ENCODE assay signal across 22 cellular contexts in the genomic region with DNA sequence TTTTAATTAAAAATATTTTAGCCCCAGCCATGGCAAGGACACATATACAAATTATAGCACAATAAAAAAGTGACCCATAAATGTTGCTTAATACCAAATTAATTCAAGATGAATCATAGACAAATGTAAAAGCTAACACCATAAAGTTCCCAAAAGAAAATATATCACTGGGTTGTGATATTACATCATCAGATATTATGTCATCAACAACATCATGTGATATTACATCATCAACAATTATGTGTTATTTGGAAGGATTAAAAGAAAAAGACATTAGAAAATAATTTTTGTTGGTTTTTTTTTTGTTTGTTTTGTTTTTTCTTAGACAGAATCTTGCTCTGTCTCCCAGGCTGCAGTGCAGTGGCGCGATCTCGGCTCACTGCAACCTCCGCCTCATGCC. TPM values are rescaled to one million over a fixed set of nuclear protein-coding genes. Genes with fewer than 3 reads are reported as not detected.
DNase-seq lines count a peak whose midpoint lies in the region; ATAC-seq and TF ChIP-seq lines count a peak whose summit lies in the region.
"Had no signal": no experiment of that assay in that cellular context is flagged by ENCODE, and none has a peak within 500 bp of the region (broad histone marks: within the 10 kb centered on the region; RNA-seq: fewer than 3 reads in every experiment).

No MANE protein-coding gene starts in this region.

- H3K9me3 Mint-ChIP-seq in T-cell = no peaks in the 10 kb centered on the region
- H3K9me3 Mint-ChIP-seq: CD4-positive, alpha-beta T cell had no signal

- H3K9ac ChIP-seq in IMR-90 (ENCODE audit: low read depth, low read length) (no peak overlapping the region), mammary epithelial cell (ENCODE audit: insufficient read depth, low read length) (no peak overlapping the region)
- H3K9ac ChIP-seq: KMS-11 had no signal

- ATAC-seq in IMR-90 (ENCODE audit: low read depth) (no peak), foreskin keratinocyte (peak; percentile 10), T-cell (replicated peaks in 1 of 4) (no peak), HG03135 (IDR thresholded peaks at IDR 0.05; ENCODE audit: unreplicated experiment) (no peak)
- ATAC-seq: Panc1 had no signal

- in situ Hi-C loops in IMR-90 (cut with MboI; ENCODE audit: low sequenced_read_pairs) (no loop called here), mammary epithelial cell (cut with MboI; ENCODE audit: low sequenced_read_pairs in 2 of 2) (no loop called here)

- BruUV-seq in IMR-90 (replicated peaks; lab: Mats Ljungman, UMichigan) (no TSS peak), mammary epithelial cell (replicated peaks; lab: Mats Ljungman, UMichigan) (no TSS peak)

- peaks cover 22% of the 10 kb centered on the region for H3K36me3 Mint-ChIP-seq in T-cell

- no peak overlapping the region for H2AK9ac ChIP-seq in IMR-90 (replicated peaks; ENCODE audit: low read depth, low read length, poor library complexity)

- no CpG with 5 or more reads among the region's 4 CpGs for WGBS in IMR-90 (ENCODE audit: extremely low coverage in 2 of 2, insufficient read length in 1 of 2), 2 experiments
- WGBS in mammary epithelial cell (ENCODE audit: low coverage, missing lambda C conversion rate) = 100% methylated on average over 4 of the region's 4 CpGs
- WGBS in thyroid gland, 2 donors = 94 to 99% methylated on average over 4 of the region's 4 CpGs

- H4K20me1 ChIP-seq in IMR-90 (ENCODE audit: insufficient read depth, low read length) (no peaks in the 10 kb centered on the region), mammary epithelial cell (ENCODE audit: insufficient read depth, low read length) (no peaks in the 10 kb centered on the region)

- no peak overlapping the region for H4K5ac ChIP-seq in IMR-90 (ENCODE audit: low read depth, low read length)

- H2BK15ac ChIP-seq in IMR-90 (ENCODE audit: low read depth, low read length) = no peak overlapping the region

- no peaks in the 10 kb centered on the region for H3K79me1 ChIP-seq in IMR-90 (ENCODE audit: low read depth in 1 of 2, low read length in 2 of 2)

- H2BK120ac ChIP-seq in IMR-90 (ENCODE audit: low read depth, low read length) = no peak overlapping the region

- H3K36me3 ChIP-seq in ACC112 (ENCODE audit: insufficient read depth, low read length) (peaks cover 61% of the 10 kb centered on the region), IMR-90 (ENCODE audit: control insufficient read depth, insufficient read depth, low read length) (peaks cover 8% of the 10 kb centered on the region), mammary epithelial cell (ENCODE audit: insufficient read depth, low read length) (peaks cover 43% of the 10 kb centered on the region), thyroid gland (no peaks in the 10 kb centered on the region)

- H2AFZ ChIP-seq in ACC112 (ENCODE audit: low read length, unreplicated experiment) = no peak overlapping the region
- H2AFZ ChIP-seq in IMR-90 (replicated peaks; ENCODE audit: low read length, poor library complexity) = no peak overlapping the region
- H2AFZ ChIP-seq in mammary epithelial cell (ENCODE audit: low read depth, low read length) = no peak overlapping the region

- no peak overlapping the region for H4K91ac ChIP-seq in IMR-90 (ENCODE audit: insufficient read depth, low read depth, low read length)

- no peak overlapping the region for H2BK5ac ChIP-seq in IMR-90 (ENCODE audit: low read depth, low read length, poor library complexity, severe bottlenecking)

- no peaks in the 10 kb centered on the region for H3K27me3 ChIP-seq in ACC112 (ENCODE audit: insufficient read depth, low read length)
- H3K27me3 ChIP-seq in IMR-90 (ENCODE audit: control insufficient read depth, insufficient read depth, low read length) = no peaks in the 10 kb centered on the region
- H3K27me3 ChIP-seq in mammary epithelial cell (ENCODE audit: insufficient read depth, low read length) = no peaks in the 10 kb centered on the region
- no peaks in the 10 kb centered on the region for H3K27me3 ChIP-seq in foreskin keratinocyte
- H3K27me3 ChIP-seq in thyroid gland = no peaks in the 10 kb centered on the region

- H3K18ac ChIP-seq in IMR-90 (ENCODE audit: low read depth, low read length) = no peak overlapping the region

- H3K23ac ChIP-seq in IMR-90 (ENCODE audit: low read depth, low read length) = no peak overlapping the region

- H3K27me3 Mint-ChIP-seq in T-cell = peaks cover 0 to 3% of the 10 kb centered on the region in 2 donors
- H3K27me3 Mint-ChIP-seq: CD4-positive, alpha-beta T cell had no signal

- no peak overlapping the region for H4K8ac ChIP-seq in IMR-90 (ENCODE audit: low read depth in 2 of 2, low read length in 2 of 2)

- intact Hi-C loops in IMR-90 (cut with micrococcal nuclease) (no loop called here), mammary epithelial cell (cut with micrococcal nuclease) (no loop called here), thyroid gland (cut with DNase I) (no loop called here)

- peaks cover 18% of the 10 kb centered on the region for H3K4me1 ChIP-seq in ACC112 (ENCODE audit: control insufficient read depth, insufficient read depth, low read length, unreplicated experiment)
- peaks cover 7% of the 10 kb centered on the region; the same call in 1 of the 2 replicates for H3K4me1 ChIP-seq in IMR-90 (ENCODE audit: control insufficient read depth, insufficient read depth, low read length)
- H3K4me1 ChIP-seq in mammary epithelial cell (ENCODE audit: insufficient read depth, low read length) = peaks cover 6% of the 10 kb centered on the region
- H3K4me1 ChIP-seq in foreskin keratinocyte = peaks cover 13% of the 10 kb centered on the region
- no peaks in the 10 kb centered on the region for H3K4me1 ChIP-seq in thyroid gland

- H3K9me3 ChIP-seq in IMR-90 (ENCODE audit: control insufficient read depth, insufficient read depth, low read length) (no peaks in the 10 kb centered on the region), mammary epithelial cell (replicated peaks; ENCODE audit: insufficient read depth, low read length) (no peaks in the 10 kb centered on the region), thyroid gland (no peaks in the 10 kb centered on the region)

- CTCF ChIA-PET in IMR-90 (lab: Yijun Ruan, JAX) (no interaction called here), mammary epithelial cell (lab: Charles Lee; ENCODE audit: low non-redundant PET) (no interaction called here), T-cell (lab: Charles Lee) (no interaction called here)

- peaks cover 4% of the 10 kb centered on the region; the same call in 1 of the 2 replicates for H3K9me1 ChIP-seq in IMR-90 (ENCODE audit: insufficient read depth, low read length)

- no peak overlapping the region for H3K56ac ChIP-seq in IMR-90 (ENCODE audit: extremely low read depth, insufficient read depth, low read length)

- TF ChIP-seq POLR2A in IMR-90 (IDR thresholded peaks at IDR 0.05; ENCODE audit: low read depth, low read length) = no peak
- no peak for TF ChIP-seq POLR2A in thyroid gland (IDR thresholded peaks at IDR 0.05)

- no peak overlapping the region for H3K4ac ChIP-seq in IMR-90 (ENCODE audit: low read depth, low read length)

- H3K27ac ChIP-seq in ACC112 (ENCODE audit: low read depth, low read length) = peak overlapping the region; percentile 62
- H3K27ac ChIP-seq in IMR-90 (ENCODE audit: insufficient read depth, low read length) = no peak overlapping the region
- H3K27ac ChIP-seq in mammary epithelial cell (ENCODE audit: insufficient read depth, low read depth, low read length) = no peak overlapping the region
- no peak overlapping the region for H3K27ac ChIP-seq in foreskin keratinocyte
- H3K27ac ChIP-seq in thyroid gland = no peak overlapping the region
- H3K27ac ChIP-seq: HL-60, KMS-11 had no signal

- no peak overlapping the region for H2AK5ac ChIP-seq in IMR-90 (ENCODE audit: low read depth, low read length)

- no peaks in the 10 kb centered on the region for H3K4me1 Mint-ChIP-seq in T-cell

- dilution Hi-C loops in IMR-90 (cut with HindIII; ENCODE audit: low sequenced_read_pairs, unreplicated experiment) = no loop called here
- dilution Hi-C loops in mammary epithelial cell (cut with HindIII; ENCODE audit: low sequenced_read_pairs) = loop anchor here (25.0 kb wide), 1 partner anchor 357 kb away; the partner anchor contains the start of gene ZBED2

- DNase-seq in IMR-90 (no peak), mammary epithelial cell (peak; percentile 41), foreskin keratinocyte (peak in 1 of 2 donors; percentile 23), T-cell (no peak), thyroid gland (no peak)
- no peak for DNase-seq in activated CD4-positive, alpha-beta T cell treated with anti-CD3 and anti-CD28 coated beads, Interleukin-2, amount 50 U/mL, for 48 hours
- DNase-seq: ACHN; Calu3; CD4-positive, alpha-beta T cell; GF-D8; H7; MM.1S; NCI-H1105; NCI-H1694 treated with DMSO at 0.1 percent for 48 hours; NCI-H446; NCI-H748 treated with DMSO at 0.1 percent for 48 hours; SHP77 treated with DMSO at 0.1 percent for 48 hours had no signal

- H3K4me3 Mint-ChIP-seq in T-cell = no peak overlapping the region
- H3K4me3 Mint-ChIP-seq: CD4-positive, alpha-beta T cell had no signal

- TF ChIP-seq RAD21 in IMR-90 (IDR thresholded peaks at IDR 0.05; ENCODE audit: low read length) = no peak

- no peak overlapping the region for H2BK20ac ChIP-seq in IMR-90 (ENCODE audit: low read depth, low read length)

- TF ChIP-seq CTCF in IMR-90 (conservative IDR thresholded peaks at IDR 0.05; ENCODE audit: low read depth, low read length) = no peak
- no peak for TF ChIP-seq CTCF in mammary epithelial cell (conservative IDR thresholded peaks at IDR 0.05 in 1 of 2, IDR thresholded peaks at IDR 0.05 in 1 of 2; ENCODE audit: extremely low read depth in 1 of 2, insufficient read depth in 1 of 2, low read depth in 1 of 2, low read length in 2 of 2)
- no peak for TF ChIP-seq CTCF in foreskin keratinocyte (conservative IDR thresholded peaks at IDR 0.05)
- no peak for TF ChIP-seq CTCF in thyroid gland (IDR thresholded peaks at IDR 0.05)

- no peak overlapping the region for H3K4me2 ChIP-seq in IMR-90 (ENCODE audit: low read depth, low read length)
- H3K4me2 ChIP-seq in mammary epithelial cell (ENCODE audit: insufficient read depth, low read depth, low read length) = no peak overlapping the region
- H3K4me2 ChIP-seq: KMS-11 had no signal

- H3K4me3 ChIP-seq in ACC112 (ENCODE audit: low read depth, low read length) (no peak overlapping the region), IMR-90 (ENCODE audit: insufficient read depth, low read depth, low read length) (no peak overlapping the region), mammary epithelial cell (replicated peaks in 1 of 3; ENCODE audit: insufficient read depth in 1 of 3, low read depth in 2 of 3, low read length in 3 of 3) (no peak overlapping the region), thyroid gland (replicated peaks in 1 of 3) (no peak overlapping the region)

- H3K27ac Mint-ChIP-seq in T-cell = no peak overlapping the region
- H3K27ac Mint-ChIP-seq: CD4-positive, alpha-beta T cell had no signal

- H3K14ac ChIP-seq in IMR-90 (replicated peaks; ENCODE audit: low read depth, low read length) = no peak overlapping the region

- H3K79me2 ChIP-seq in ACC112 (ENCODE audit: control insufficient read depth, insufficient read depth, low read length, unreplicated experiment) (no peaks in the 10 kb centered on the region), mammary epithelial cell (ENCODE audit: insufficient read depth, low read length) (peaks cover 4% of the 10 kb centered on the region)

- POLR2A ChIA-PET in IMR-90 (lab: Charles Lee; ENCODE audit: unreplicated experiment) (no interaction called here), T-cell (lab: Charles Lee) (interaction anchor here in 1 of 2 donors (0.5 kb wide), 1 partner anchor 11 kb away, joined by 3 read pairs; no protein-coding TSS in a partner anchor)

RNA-seq across cellular contexts. Expression of gene ABHD10, which starts 34.4 kb away (rescaled TPM):
- total RNA-seq in IMR-90 (2012; rRNA removed) (53.9 and 57.2 TPM in 2 replicates), mammary epithelial cell (10 to 100 TPM; 14.8 to 23.1 TPM), foreskin keratinocyte (23.6 and 26.2 TPM in 2 replicates), T-cell (10 to 100 TPM; 18.3 to 31.8 (median 28.1) TPM), thyroid gland (10 to 100 TPM; 40.8 to 54.9 (median 50.6) TPM)
- polyA plus RNA-seq in IMR-90 (2012; rRNA removed) (17.7 and 24.7 TPM in 2 replicates), mammary epithelial cell (18.5 TPM), foreskin keratinocyte (13.1 and 14.8 TPM in 2 replicates)
- polyA plus RNA-seq in IMR-90 (2012; cell fraction: cytosol; rRNA removed) = 6.3 and 8.0 TPM in 2 replicates
- polyA plus RNA-seq in IMR-90 (2012; cell fraction: nucleus; rRNA removed; ENCODE audit: low replicate concordance) = 6.5 and 16.2 TPM in 2 replicates
- 8.7 TPM for polyA minus RNA-seq in mammary epithelial cell

RNA-seq across cellular contexts. Expression of gene TAGLN3, which starts 54.3 kb away (rescaled TPM):
- total RNA-seq in IMR-90 (2012; rRNA removed) (3.2 and 3.6 TPM in 2 replicates), mammary epithelial cell (1 to 10 TPM in 1 of 2 donors, under 1 TPM in 1; 0.50 to 5.3 TPM), foreskin keratinocyte (11.6 and 14.9 TPM in 2 replicates), T-cell (not detected), thyroid gland (1 to 10 TPM in 1 of 4 donors, under 1 TPM in 1, not detected in 2; 0.22 to 2.6 TPM)
- polyA plus RNA-seq in IMR-90 (2012; rRNA removed) (7.7 TPM in 2 replicates), mammary epithelial cell (16.4 TPM), foreskin keratinocyte (13.6 and 17.7 TPM in 2 replicates)
- polyA plus RNA-seq in IMR-90 (2012; cell fraction: cytosol; rRNA removed) = 2.9 and 5.0 TPM in 2 replicates
- 3.5 and 4.2 TPM in 2 replicates for polyA plus RNA-seq in IMR-90 (2012; cell fraction: nucleus; rRNA removed; ENCODE audit: low replicate concordance)
- polyA minus RNA-seq in mammary epithelial cell = 21.2 TPM
- total RNA-seq: Calu3 had no signal
